Comparison of ENCODE assay signal across 13 cellular contexts in genomic region chrX:115988825-115989224, GRCh38.
A peak's percentile ranks its signal among the peaks of the same experiment; 100 is the strongest.
DNase-seq lines count a peak whose midpoint lies in the region; ATAC-seq, FAIRE-seq and TF ChIP-seq lines count a peak whose summit lies in the region.
"Had no signal": no experiment of that assay in that cellular context is flagged by ENCODE, and none has a peak within 500 bp of the region (broad histone marks: within the 10 kb centered on the region; RNA-seq: fewer than 3 reads in every experiment).

No MANE protein-coding gene starts in this region.

- no peaks in the 10 kb centered on the region for H3F3A ChIP-seq in SK-N-SH (replicated peaks; ENCODE audit: insufficient read depth)

- no peaks in the 10 kb centered on the region for H3K79me2 ChIP-seq in SK-N-SH (ENCODE audit: insufficient read depth)

- H3K9ac ChIP-seq in SK-N-SH, result no peak overlapping the region

- H3K27ac Mint-ChIP-seq in type B pancreatic cell, result no peak overlapping the region
- H3K27ac Mint-ChIP-seq: activated T-cell treated with anti-CD3 and anti-CD28 coated beads, Interleukin-2, amount 50 U/mL, for 24 hours had no signal

- H3K36me3 Mint-ChIP-seq in type B pancreatic cell, result no peaks in the 10 kb centered on the region

- no peaks in the 10 kb centered on the region; a peak in 1 of 4 replicates for H3K4me1 ChIP-seq in SK-N-SH (ENCODE audit: control insufficient read depth in 1 of 2, insufficient read depth in 2 of 2, low read depth in 1 of 2, low read length in 1 of 2)
- H3K4me1 ChIP-seq: upper lobe of left lung had no signal

- peak overlapping the region in 1 of 2 experiments; percentile 67; a peak in 2 of 4 replicates for H3K27ac ChIP-seq in SK-N-SH (ENCODE audit: low read depth in 2 of 2, low read length in 1 of 2)
- H3K27ac ChIP-seq: upper lobe of left lung had no signal

- 13% methylated on average over 3 of the region's 3 CpGs for WGBS in SK-N-SH (ENCODE audit: low lambda C conversion rate)

- peak; percentile 41 for FAIRE-seq in colon (lab: Jason Lieb, UNC)
- FAIRE-seq: bronchial epithelial cell, K562 had no signal

- DNase-seq in SK-N-SH, result peak; percentile 16
- peak; percentile 46 for DNase-seq in NAMALWA (ENCODE audit: low spot score)
- DNase-seq in type B pancreatic cell (ENCODE audit: extremely low spot score, unreplicated experiment), result no peak
- DNase-seq in stimulated activated naive CD4-positive, alpha-beta T cell treated with Interleukin-2 at 50 U/mL for 16 hours (lab: John Stamatoyannopoulos, UW), result no peak
- no peak for DNase-seq in RPMI8226
- DNase-seq in SW 1271 (lab: John Stamatoyannopoulos, UW), result no peak
- DNase-seq: activated T-cell treated with anti-CD3 and anti-CD28 coated beads, Interleukin-2, amount 50 U/mL, for 24 hours; NK-92 treated with Interleukin-12 subunit alpha and Interleukin-12 subunit beta, amount 100 ng/mL, for 24 hours; upper lobe of left lung had no signal

- POLR2A ChIA-PET in SK-N-SH (lab: Yijun Ruan, JAX), result interaction anchor here (0.9 kb wide), 1 partner anchor 20 kb away, joined by 3 read pairs; no protein-coding TSS in a partner anchor

- H3K27me3 ChIP-seq in SK-N-SH (ENCODE audit: insufficient read depth), result no peaks in the 10 kb centered on the region; the same call in 1 of the 2 replicates
- H3K27me3 ChIP-seq: upper lobe of left lung had no signal

- no peaks in the 10 kb centered on the region for H4K20me1 ChIP-seq in SK-N-SH (ENCODE audit: insufficient read depth)

- no peaks in the 10 kb centered on the region for H3K9me2 ChIP-seq in SK-N-SH

- peaks cover 5% of the 10 kb centered on the region for H3K9me3 Mint-ChIP-seq in type B pancreatic cell
- H3K9me3 Mint-ChIP-seq: activated T-cell treated with anti-CD3 and anti-CD28 coated beads, Interleukin-2, amount 50 U/mL, for 24 hours had no signal

- no peak overlapping the region for H3K4me3 Mint-ChIP-seq in type B pancreatic cell
- H3K4me3 Mint-ChIP-seq: activated T-cell treated with anti-CD3 and anti-CD28 coated beads, Interleukin-2, amount 50 U/mL, for 24 hours had no signal

- TF ChIP-seq CTCF in SK-N-SH (IDR thresholded peaks at IDR 0.05) (peak; percentile 47), type B pancreatic cell (conservative IDR thresholded peaks at IDR 0.05) (peak; percentile 64)

- no peaks in the 10 kb centered on the region for H3K36me3 ChIP-seq in SK-N-SH (replicated peaks in 1 of 2; ENCODE audit: control insufficient read depth in 1 of 2, insufficient read depth in 2 of 2, low read length in 1 of 2)
- H3K36me3 ChIP-seq: upper lobe of left lung had no signal

- no peak for ATAC-seq in SK-N-SH treated with all-trans-retinoic acid at 6 μM for 48 hours
- ATAC-seq: K562 had no signal

- no peaks in the 10 kb centered on the region for H3K27me3 Mint-ChIP-seq in type B pancreatic cell

- no peak overlapping the region for H2AFZ ChIP-seq in SK-N-SH (ENCODE audit: low read depth)

- H3K4me3 ChIP-seq in SK-N-SH (ENCODE audit: low read depth in 2 of 2, low read length in 1 of 2), result no peak overlapping the region
- H3K4me3 ChIP-seq: K562, upper lobe of left lung had no signal

- no peaks in the 10 kb centered on the region for H3K9me3 ChIP-seq in SK-N-SH
- H3K9me3 ChIP-seq: upper lobe of left lung had no signal

- CTCF ChIA-PET in SK-N-SH (lab: Yijun Ruan, JAX), result interaction anchor here (0.6 to 1.9 kb wide), 13 partner anchors 11 to 970 kb away, joined by 3 to 7 read pairs (median 3); partner anchors contain the start of gene AGTR2

- TF ChIP-seq EP300 in SK-N-SH (IDR thresholded peaks at IDR 0.05; ENCODE audit: borderline replicate concordance in 1 of 2, low read depth in 1 of 2, low read length in 1 of 2), result no peak

- peak; percentile 63 for TF ChIP-seq RAD21 in SK-N-SH (IDR thresholded peaks at IDR 0.05; ENCODE audit: low read length)

- no peaks in the 10 kb centered on the region for H3K4me1 Mint-ChIP-seq in type B pancreatic cell (ENCODE audit: unreplicated experiment)

- H3K4me2 ChIP-seq in SK-N-SH, result no peak overlapping the region

TF ChIP-seq in SK-N-SH, 30 proteins besides CTCF, POLR2A, EP300 and RAD21:
- no peak for TF ChIP-seq MAX (IDR thresholded peaks at IDR 0.05; ENCODE audit: low read depth)
- no peak for TF ChIP-seq MEF2A (IDR thresholded peaks at IDR 0.05; ENCODE audit: borderline replicate concordance, low read depth)
- no peak for TF ChIP-seq NFIC (IDR thresholded peaks at IDR 0.05; ENCODE audit: borderline replicate concordance)
- no peak for TF ChIP-seq FOXM1 (IDR thresholded peaks at IDR 0.05; ENCODE audit: low read depth)
- no peak for TF ChIP-seq FOSL2 (IDR thresholded peaks at IDR 0.05; ENCODE audit: borderline replicate concordance, low read depth)
- no peak for TF ChIP-seq USF2 (IDR thresholded peaks at IDR 0.05; ENCODE audit: borderline replicate concordance, low read depth, low read length)
- no peak for TF ChIP-seq TEAD4 (IDR thresholded peaks at IDR 0.05; ENCODE audit: borderline replicate concordance, insufficient read depth)
- TF ChIP-seq JUND (IDR thresholded peaks at IDR 0.05), result no peak
TF ChIP-seq in SK-N-SH: peak in this region for 0.

TF ChIP-seq in SK-N-SH treated with all-trans-retinoic acid at 6 μM for 48 hours, 23 proteins besides CTCF, POLR2A, EP300 and RAD21 (continues in another document):
- TF ChIP-seq CSRNP3 (CRISPR knock-in tag; IDR thresholded peaks at IDR 0.05) (no peak), ESRRG (CRISPR knock-in tag; IDR thresholded peaks at IDR 0.05) (no peak), ZFP30 (CRISPR knock-in tag; IDR thresholded peaks at IDR 0.05) (no peak), PPARA (CRISPR knock-in tag; IDR thresholded peaks at IDR 0.05; ENCODE audit: borderline replicate concordance) (no peak), RARB (CRISPR knock-in tag; IDR thresholded peaks at IDR 0.05) (no peak), POU6F1 (CRISPR knock-in tag; IDR thresholded peaks at IDR 0.05; ENCODE audit: borderline replicate concordance, low read depth) (no peak), CREB5 (CRISPR knock-in tag; IDR thresholded peaks at IDR 0.05; ENCODE audit: low read depth) (no peak), TCF4 (CRISPR knock-in tag; IDR thresholded peaks at IDR 0.05; ENCODE audit: borderline replicate concordance) (no peak), PATZ1 (CRISPR knock-in tag; IDR thresholded peaks at IDR 0.05; ENCODE audit: borderline replicate concordance) (no peak), TOX (CRISPR knock-in tag; IDR thresholded peaks at IDR 0.05; ENCODE audit: borderline replicate concordance) (no peak)

Comparison
In these comparisons a context has a peak if more than half of its experiments do, and no peak if none do; other contexts are left out.
1. DNase-seq: peak in SK-N-SH (single experiment) and NAMALWA (single experiment); none in type B pancreatic cell (single experiment), stimulated activated naive CD4-positive, alpha-beta T cell treated with Interleukin-2 at 50 U/mL for 16 hours (single experiment), RPMI8226 (single experiment) and SW 1271 (0 of 2).